8 cellular contexts compared by ENCODE assay signal in genomic region chr3:9976736-9977709, GRCh38. TPM values are rescaled to one million over a fixed set of nuclear protein-coding genes. Genes with fewer than 3 reads are reported as not detected.
DNase-seq lines count a peak whose midpoint lies in the region; ATAC-seq and TF ChIP-seq lines count a peak whose summit lies in the region.

No MANE protein-coding gene starts in this region.

- no peak overlapping the region for H3K4me3 ChIP-seq in SJCRH30
- no peak overlapping the region for H3K4me3 ChIP-seq in epithelial cell of esophagus (ENCODE audit: low read length)
- H3K4me3 ChIP-seq in upper lobe of right lung = no peak overlapping the region

- ATAC-seq in upper lobe of right lung = peak; percentile 97
- ATAC-seq in HG03095 (IDR thresholded peaks at IDR 0.05; ENCODE audit: unreplicated experiment) = no peak

- H3K27ac ChIP-seq in SJCRH30 (no peak overlapping the region; the same call in 1 of the 2 replicates), upper lobe of right lung (peak overlapping the region; percentile 82)

- intact Hi-C loops in upper lobe of right lung (cut with DNase I) = no loop called here

- peak; percentile 30 to 40 for DNase-seq in stimulated activated CD4-positive, alpha-beta T cell treated with anti-CD3 and anti-CD28 coated beads, Interleukin-15, amount 100 ng/mL, for 48 hours (ENCODE audit: low read depth in 2 of 2)
- no peak for DNase-seq in stimulated activated CD4-positive, alpha-beta T cell treated with anti-CD3 and anti-CD28 coated beads, Interleukin-12 subunit alpha, Interleukin-12 subunit beta, amount 100 ng/mL, for 4 hours
- DNase-seq in SJCRH30 = peak; percentile 31 to 40
- DNase-seq in epithelial cell of esophagus (ENCODE audit: low read depth) = peak; percentile 98
- DNase-seq in mucosa of gallbladder (ENCODE audit: low spot score) = peak; percentile 52
- DNase-seq in upper lobe of right lung = peak; percentile 76
- DNase-seq in NCI-H748 treated with DMSO at 0.1 percent for 48 hours (lab: John Stamatoyannopoulos, UW) = no peak

- no peaks in the 10 kb centered on the region for H3K27me3 ChIP-seq in SJCRH30
- H3K27me3 ChIP-seq in upper lobe of right lung = no peaks in the 10 kb centered on the region

- H3K4me1 ChIP-seq in SJCRH30 (no peaks in the 10 kb centered on the region; the same call in 1 of the 2 replicates), upper lobe of right lung (peaks cover 32% of the 10 kb centered on the region)

- peaks cover 25% of the 10 kb centered on the region for H3K36me3 ChIP-seq in SJCRH30
- peaks cover 53% of the 10 kb centered on the region for H3K36me3 ChIP-seq in upper lobe of right lung

- H3K9me3 ChIP-seq in SJCRH30 (replicated peaks) (no peaks in the 10 kb centered on the region), upper lobe of right lung (no peaks in the 10 kb centered on the region)

- TF ChIP-seq CTCF in epithelial cell of esophagus (IDR thresholded peaks at IDR 0.05; ENCODE audit: insufficient read depth, low read depth, low read length, missing control alignments) (no peak), upper lobe of right lung (IDR thresholded peaks at IDR 0.05) (no peak)

RNA-seq across cellular contexts. Expression of gene EMC3, which starts 9.6 kb away (rescaled TPM):
- 68.5 and 68.9 TPM in 2 replicates for total RNA-seq in SJCRH30 (2014; rRNA removed; shearing (Covaris generic))
- total RNA-seq in mucosa of gallbladder (73.9 TPM), upper lobe of right lung (79.4 TPM)

RNA-seq across cellular contexts. Expression of gene PRRT3, which starts 24.8 kb away (rescaled TPM):
- total RNA-seq in SJCRH30 (2014; rRNA removed; shearing (Covaris generic)) = 1.3 and 2.1 TPM in 2 replicates
- total RNA-seq in mucosa of gallbladder (6.1 TPM), upper lobe of right lung (1.4 TPM)

RNA-seq across cellular contexts. Expression of gene CRELD1, which starts 43.4 kb away (rescaled TPM):
- total RNA-seq in SJCRH30 (2014; rRNA removed; shearing (Covaris generic)) = 8.1 and 8.3 TPM in 2 replicates
- 116 TPM for total RNA-seq in mucosa of gallbladder
- total RNA-seq in upper lobe of right lung = 51.4 TPM

RNA-seq across cellular contexts. Expression of gene FANCD2, which starts 49.2 kb away (rescaled TPM):
- 31.1 and 39.0 TPM in 2 replicates for total RNA-seq in SJCRH30 (2014; rRNA removed; shearing (Covaris generic))
- total RNA-seq in mucosa of gallbladder (4.5 TPM), upper lobe of right lung (5.3 TPM)

Comparison
In these comparisons a context has a peak if more than half of its experiments do, and no peak if none do; other contexts are left out.
1. DNase-seq: peak in stimulated activated CD4-positive, alpha-beta T cell treated with anti-CD3 and anti-CD28 coated beads, Interleukin-15, amount 100 ng/mL, for 48 hours (2 of 2), SJCRH30 (2 of 2), epithelial cell of esophagus (single experiment), mucosa of gallbladder (single experiment) and upper lobe of right lung (single experiment); none in stimulated activated CD4-positive, alpha-beta T cell treated with anti-CD3 and anti-CD28 coated beads, Interleukin-12 subunit alpha, Interleukin-12 subunit beta, amount 100 ng/mL, for 4 hours (single experiment) and NCI-H748 treated with DMSO at 0.1 percent for 48 hours (single experiment).